ENCODE assay signal across 8 cellular contexts in the genomic region with DNA sequence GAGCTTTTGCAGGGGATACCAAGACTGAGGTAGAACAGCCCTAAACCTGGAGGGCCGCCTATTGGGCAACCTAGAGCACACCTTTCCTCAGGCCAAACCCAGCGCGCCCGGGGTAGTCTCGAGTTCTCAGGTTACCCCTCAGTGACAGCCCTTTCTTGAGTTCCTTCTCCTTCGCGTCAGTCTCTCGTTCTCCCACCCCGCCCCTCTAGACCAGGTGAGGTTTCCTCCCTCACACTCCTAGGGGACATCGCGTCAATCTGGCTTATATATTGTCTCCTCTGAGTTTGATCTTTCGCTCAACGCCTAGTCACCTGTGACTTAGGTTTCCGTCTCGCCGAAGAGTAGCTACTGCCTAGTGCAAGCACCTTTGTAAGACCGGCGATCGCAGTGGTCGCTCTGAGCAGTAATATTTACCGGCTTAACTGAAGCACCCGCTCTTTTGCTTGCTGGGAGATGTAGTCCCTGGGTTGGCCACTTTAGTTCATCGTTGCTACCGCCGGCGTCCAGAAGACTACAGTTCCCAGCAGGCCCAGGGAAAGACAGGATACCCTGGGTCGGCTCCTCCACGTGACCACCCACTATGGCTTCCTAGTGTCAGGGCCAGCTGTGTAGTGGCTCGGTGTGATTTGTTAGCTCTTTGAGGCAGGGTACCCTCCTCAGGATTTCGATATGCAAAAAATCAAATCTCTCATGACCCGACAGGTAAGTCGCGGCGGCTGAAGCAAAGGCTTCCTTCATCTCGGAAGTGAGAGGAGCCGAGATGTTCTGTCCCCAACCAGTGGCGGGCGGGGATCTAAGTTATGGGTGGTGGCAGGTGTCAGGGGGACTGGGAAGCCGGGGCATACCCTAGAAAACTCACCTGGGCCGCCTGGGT. TPM values are rescaled to one million over a fixed set of nuclear protein-coding genes. Genes with fewer than 3 reads are reported as not detected.
DNase-seq lines count a peak whose midpoint lies in the region; ATAC-seq, FAIRE-seq and TF ChIP-seq lines count a peak whose summit lies in the region.

A gene with protein sequence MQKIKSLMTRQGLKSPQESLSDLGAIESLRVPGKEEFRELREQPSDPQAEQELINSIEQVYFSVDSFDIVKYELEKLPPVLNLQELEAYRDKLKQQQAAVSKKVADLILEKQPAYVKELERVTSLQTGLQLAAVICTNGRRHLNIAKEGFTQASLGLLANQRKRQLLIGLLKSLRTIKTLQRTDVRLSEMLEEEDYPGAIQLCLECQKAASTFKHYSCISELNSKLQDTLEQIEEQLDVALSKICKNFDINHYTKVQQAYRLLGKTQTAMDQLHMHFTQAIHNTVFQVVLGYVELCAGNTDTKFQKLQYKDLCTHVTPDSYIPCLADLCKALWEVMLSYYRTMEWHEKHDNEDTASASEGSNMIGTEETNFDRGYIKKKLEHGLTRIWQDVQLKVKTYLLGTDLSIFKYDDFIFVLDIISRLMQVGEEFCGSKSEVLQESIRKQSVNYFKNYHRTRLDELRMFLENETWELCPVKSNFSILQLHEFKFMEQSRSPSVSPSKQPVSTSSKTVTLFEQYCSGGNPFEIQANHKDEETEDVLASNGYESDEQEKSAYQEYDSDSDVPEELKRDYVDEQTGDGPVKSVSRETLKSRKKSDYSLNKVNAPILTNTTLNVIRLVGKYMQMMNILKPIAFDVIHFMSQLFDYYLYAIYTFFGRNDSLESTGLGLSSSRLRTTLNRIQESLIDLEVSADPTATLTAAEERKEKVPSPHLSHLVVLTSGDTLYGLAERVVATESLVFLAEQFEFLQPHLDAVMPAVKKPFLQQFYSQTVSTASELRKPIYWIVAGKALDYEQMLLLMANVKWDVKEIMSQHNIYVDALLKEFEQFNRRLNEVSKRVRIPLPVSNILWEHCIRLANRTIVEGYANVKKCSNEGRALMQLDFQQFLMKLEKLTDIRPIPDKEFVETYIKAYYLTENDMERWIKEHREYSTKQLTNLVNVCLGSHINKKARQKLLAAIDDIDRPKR (plus strand): TSS at position 568 of the 874 bp plus-strand sequence. CDS start 102 bp downstream, at position 670.

- no peaks in the 10 kb centered on the region for H3K36me3 ChIP-seq in heart right ventricle
- H3K36me3 ChIP-seq in upper lobe of left lung: no peaks in the 10 kb centered on the region

- peak within 1 kb of the TSS in 9 of 10 donors; percentile 14 to 81 (median 58) for H3K27ac ChIP-seq in heart right ventricle
- peak within 1 kb of the TSS; percentile 64 to 85 (median 82) for H3K27ac ChIP-seq in upper lobe of left lung

- no peaks in the 10 kb centered on the region for H3K9me3 ChIP-seq in heart right ventricle
- no peaks in the 10 kb centered on the region for H3K9me3 ChIP-seq in upper lobe of left lung

- ATAC-seq in HG02852 (IDR thresholded peaks at IDR 0.05; ENCODE audit: unreplicated experiment) (peak; percentile 99), heart right ventricle (peak; percentile 100), upper lobe of left lung (ENCODE audit: low FRiP score in 2 of 2) (peak; percentile 100)

- H3K27me3 ChIP-seq in heart right ventricle (no peaks in the 10 kb centered on the region), upper lobe of left lung (no peaks in the 10 kb centered on the region)

- DNase-seq in GM12892 (ENCODE audit: insufficient read length) (peak; percentile 56), NCI-H146 (lab: John Stamatoyannopoulos, UW) (peak; percentile 98), T-helper 1 cell (peak; percentile 80 to 95 (median 88)), amniotic epithelial cell (ENCODE audit: low read depth) (peak; percentile 94), heart right ventricle (peak; percentile 87 to 97), posterior cingulate gyrus (peak; percentile 92 to 99 (median 96)), upper lobe of left lung (peak in 1 of 2 donors; percentile 98)

- H3K4me1 ChIP-seq in heart right ventricle (peaks cover 0 to 24% (median 17%) of the 10 kb centered on the region in 9 donors), upper lobe of left lung (peaks cover 12 to 20% (median 18%) of the 10 kb centered on the region in 4 donors)

- no peak for TF ChIP-seq EP300 in upper lobe of left lung (IDR thresholded peaks at IDR 0.05)

- TF ChIP-seq POLR2A in GM12892 (IDR thresholded peaks at IDR 0.05; ENCODE audit: low read depth, low read length) (peak; percentile 29; the same call in 1 of the 2 replicates), upper lobe of left lung (IDR thresholded peaks at IDR 0.05) (peak in 3 of 4 donors; percentile 52 to 76 (median 57))

- peak within 1 kb of the TSS; percentile 64 to 97 (median 78) for H3K4me3 ChIP-seq in heart right ventricle
- peak within 1 kb of the TSS; percentile 61 to 91 (median 84) for H3K4me3 ChIP-seq in upper lobe of left lung

- TF ChIP-seq CTCF in heart right ventricle (IDR thresholded peaks at IDR 0.05): peak in 1 of 9 donors; percentile 9
- TF ChIP-seq CTCF in upper lobe of left lung (IDR thresholded peaks at IDR 0.05): peak in 4 of 6 experiments; percentile 38 to 61 (median 43)

- FAIRE-seq in GM12892 (lab: Jason Lieb, UNC): peak; percentile 94

- intact Hi-C loops in heart right ventricle (cut with DNase I): loop anchor here in 1 of 10 donors (10.0 kb wide), 1 partner anchor 117 kb away; the partner anchor contains the start of gene SAMD9
- intact Hi-C loops in posterior cingulate gyrus (cut with DNase I): no loop called here

- 0 to 1% methylated on average over 40 of the region's 40 CpGs for WGBS in heart right ventricle, 2 donors
- 0% methylated on average over 27 to 40 of the region's 40 CpGs for WGBS in upper lobe of left lung, 2 donors

RNA-seq across cellular contexts. Expression of the gene that starts here (rescaled TPM):
- polyA plus RNA-seq in GM12892 (2012; ENCODE audit: missing spikeins): 11.1 TPM
- total RNA-seq in heart right ventricle: 10 to 100 TPM; 16.0 to 25.6 (median 18.9) TPM
- 1 to 10 TPM; 4.8 to 6.5 TPM for polyA plus RNA-seq in heart right ventricle
- total RNA-seq in upper lobe of left lung: 10 to 100 TPM in 5 of 6 donors, 1 to 10 TPM in 1; 8.3 to 30.4 (median 21.9) TPM
